In the genomic region with DNA sequence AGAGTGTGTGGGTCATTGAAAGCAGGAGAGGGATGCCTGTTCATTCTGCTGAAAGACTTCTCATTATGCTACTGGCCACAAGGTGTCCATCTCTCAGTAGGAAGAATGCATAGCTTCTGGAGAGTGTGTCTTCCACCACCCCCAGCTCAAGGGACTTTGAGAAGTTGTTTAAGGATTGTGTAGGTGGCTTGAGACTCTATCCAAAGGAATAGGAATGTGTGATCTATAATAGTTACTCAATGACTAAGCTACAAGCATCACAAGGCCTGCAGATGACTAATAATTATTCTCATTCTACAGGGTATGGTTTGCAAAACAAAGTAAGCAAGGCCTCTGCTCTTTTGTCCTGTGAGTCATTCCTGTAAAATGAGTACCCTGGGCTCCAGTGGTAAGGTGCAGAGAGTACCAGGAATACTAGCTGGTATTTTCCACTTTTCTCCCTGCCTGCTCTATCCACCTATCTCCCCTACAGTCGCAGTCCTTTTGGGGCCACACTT, we compare ENCODE assay signal across 8 cellular contexts.
DNase-seq lines count a peak whose midpoint lies in the region; ATAC-seq and TF ChIP-seq lines count a peak whose summit lies in the region.

No MANE protein-coding gene starts in this region.

- H3K27ac Mint-ChIP-seq in nephron: peak overlapping the region; percentile 24 to 87 (median 44)
- no peak overlapping the region for H3K27ac Mint-ChIP-seq in CD8-positive, alpha-beta memory T cell

- no peak overlapping the region for H3K4me3 ChIP-seq in choroid plexus epithelial cell (ENCODE audit: low read depth, low read length)
- H3K4me3 ChIP-seq in CD8-positive, alpha-beta memory T cell (ENCODE audit: low read length): no peak overlapping the region

- ATAC-seq in GM21526 (IDR thresholded peaks at IDR 0.05; ENCODE audit: low FRiP score, unreplicated experiment): no peak

- H3K9me3 ChIP-seq in CD8-positive, alpha-beta memory T cell (ENCODE audit: low read length): no peaks in the 10 kb centered on the region

- no peaks in the 10 kb centered on the region for H3K27me3 ChIP-seq in CD8-positive, alpha-beta memory T cell (ENCODE audit: insufficient read depth, low read length, poor library complexity, severe bottlenecking)

- in situ Hi-C loops in Caki2 (cut with HindIII; ENCODE audit: low pct_unique_long_range_greater_than_20kb, low sequenced_read_pairs): no loop called here

- H3K27ac ChIP-seq in CD8-positive, alpha-beta memory T cell (ENCODE audit: low read depth, low read length): no peak overlapping the region

- POLR2A ChIA-PET in CD8-positive, alpha-beta memory T cell (lab: Charles Lee): no interaction called here

- H3K4me3 Mint-ChIP-seq in nephron: no peak overlapping the region
- H3K4me3 Mint-ChIP-seq in CD8-positive, alpha-beta memory T cell: no peak overlapping the region

- CTCF ChIA-PET in CD8-positive, alpha-beta memory T cell (lab: Charles Lee): no interaction called here

- no peaks in the 10 kb centered on the region for H3K36me3 ChIP-seq in CD8-positive, alpha-beta memory T cell (ENCODE audit: insufficient read depth, low read length)

- peaks cover 8% of the 10 kb centered on the region for H3K27me3 Mint-ChIP-seq in nephron (ENCODE audit: low read depth)
- H3K27me3 Mint-ChIP-seq in CD8-positive, alpha-beta memory T cell: no peaks in the 10 kb centered on the region

- no peaks in the 10 kb centered on the region for H3K36me3 Mint-ChIP-seq in nephron (ENCODE audit: low read depth)
- no peaks in the 10 kb centered on the region for H3K36me3 Mint-ChIP-seq in CD8-positive, alpha-beta memory T cell

- DNase-seq in Caki2 (ENCODE audit: low read depth) (peak; percentile 94), M059J (ENCODE audit: low read depth) (peak; percentile 97), choroid plexus epithelial cell (ENCODE audit: low read depth) (peak; percentile 98)
- no peak for DNase-seq in stimulated activated CD4-positive, alpha-beta T cell treated with anti-CD3 and anti-CD28 coated beads, Interleukin-2, amount 100 ng/mL, for 48 hours
- DNase-seq in activated CD4-positive, alpha-beta T cell treated with anti-CD3 and anti-CD28 coated beads, Interleukin-2, amount 50 U/mL, for 48 hours: no peak
- no peak for DNase-seq in CD8-positive, alpha-beta memory T cell

- no peaks in the 10 kb centered on the region for H3K4me1 ChIP-seq in CD8-positive, alpha-beta memory T cell (ENCODE audit: insufficient read depth, low read length)

- TF ChIP-seq CTCF in choroid plexus epithelial cell (conservative IDR thresholded peaks at IDR 0.05; ENCODE audit: low read depth, low read length) (peak; percentile 70), nephron (IDR thresholded peaks at IDR 0.05; ENCODE audit: unreplicated experiment in 3 of 3) (no peak)

- no peaks in the 10 kb centered on the region for H3K9me3 Mint-ChIP-seq in nephron
- H3K9me3 Mint-ChIP-seq in CD8-positive, alpha-beta memory T cell: peaks cover 0 to 2% (median 0%) of the 10 kb centered on the region in 5 donors

- H3K4me1 Mint-ChIP-seq in nephron: no peaks in the 10 kb centered on the region
- H3K4me1 Mint-ChIP-seq in CD8-positive, alpha-beta memory T cell: no peaks in the 10 kb centered on the region

Comparison
In these comparisons a context has a peak if more than half of its experiments do, and no peak if none do; other contexts are left out.
1. DNase-seq: peak in Caki2 (single experiment), M059J (single experiment) and choroid plexus epithelial cell (single experiment); none in stimulated activated CD4-positive, alpha-beta T cell treated with anti-CD3 and anti-CD28 coated beads, Interleukin-2, amount 100 ng/mL, for 48 hours (0 of 2), activated CD4-positive, alpha-beta T cell treated with anti-CD3 and anti-CD28 coated beads, Interleukin-2, amount 50 U/mL, for 48 hours (0 of 2) and CD8-positive, alpha-beta memory T cell (0 of 5).
2. H3K27ac Mint-ChIP-seq: peak in nephron (3 of 3); none in CD8-positive, alpha-beta memory T cell (0 of 8).